32 cellular contexts compared by ENCODE assay signal in genomic region chr11:59807047-59807446, GRCh38. TPM values are rescaled to one million over a fixed set of nuclear protein-coding genes. Genes with fewer than 3 reads are reported as not detected.
A peak's percentile ranks its signal among the peaks of the same experiment; 100 is the strongest.
DNase-seq lines count a peak whose midpoint lies in the region; ATAC-seq, FAIRE-seq and TF ChIP-seq lines count a peak whose summit lies in the region.
"Had no signal": no experiment of that assay in that cellular context is flagged by ENCODE, and none has a peak within 500 bp of the region (broad histone marks: within the 10 kb centered on the region; RNA-seq: fewer than 3 reads in every experiment).

No MANE protein-coding gene starts in this region.

- H3K4me1 Mint-ChIP-seq in astrocyte (ENCODE audit: low read depth, unreplicated experiment) (peaks cover 3% of the 10 kb centered on the region), memory B cell (peaks cover 3% of the 10 kb centered on the region)
- H3K4me1 Mint-ChIP-seq in stimulated activated naive CD8-positive, alpha-beta T cell treated with anti-CD3 and anti-CD28 coated beads, Interleukin-15, amount 100 ng/mL, for 72 hours: peaks cover 26% of the 10 kb centered on the region

- H3K4me3 ChIP-seq in astrocyte (ENCODE audit: insufficient read depth, low read depth, low read length): no peak overlapping the region
- H3K4me3 ChIP-seq: dorsolateral prefrontal cortex, pancreas, SJSA1, spleen, upper lobe of right lung had no signal

- no peak overlapping the region for H2AFZ ChIP-seq in astrocyte (ENCODE audit: low read depth, low read length)

- peaks cover 4 to 5% of the 10 kb centered on the region in 2 donors for H3K9me3 Mint-ChIP-seq in activated naive CD4-positive, alpha-beta T cell treated with anti-CD3 and anti-CD28 coated beads, Interleukin-2, amount 50 U/mL, for 72 hours
- no peaks in the 10 kb centered on the region for H3K9me3 Mint-ChIP-seq in astrocyte (ENCODE audit: unreplicated experiment)
- H3K9me3 Mint-ChIP-seq in memory B cell: no peaks in the 10 kb centered on the region
- H3K9me3 Mint-ChIP-seq in stimulated activated naive CD8-positive, alpha-beta T cell treated with anti-CD3 and anti-CD28 coated beads, Interleukin-15, amount 100 ng/mL, for 72 hours: peaks cover 5 to 7% of the 10 kb centered on the region in 2 donors

- peaks cover 2% of the 10 kb centered on the region for H4K20me1 ChIP-seq in astrocyte (ENCODE audit: insufficient read depth, low read length)

- no peak overlapping the region for H3K4me2 ChIP-seq in astrocyte (ENCODE audit: low read length)

- H3K4me3 Mint-ChIP-seq in astrocyte (ENCODE audit: unreplicated experiment) (no peak overlapping the region), memory B cell (no peak overlapping the region)
- no peak overlapping the region for H3K4me3 Mint-ChIP-seq in stimulated activated naive CD8-positive, alpha-beta T cell treated with anti-CD3 and anti-CD28 coated beads, Interleukin-15, amount 100 ng/mL, for 72 hours
- H3K4me3 Mint-ChIP-seq: activated T-helper 1 cell treated with anti-CD3 and anti-CD28 coated beads, Interleukin-12 subunit alpha, Interleukin-12 subunit beta, Interleukin-2, Interleukin-4 antibody, amounts not matched to agents 30 ng/mL and 10 ng/mL and 1 ng/mL, durations not matched to agents 14 hours and 24 hours and 36 hours; natural killer cell treated with Interleukin-12 subunit alpha and Interleukin-12 subunit beta and Interleukin-15 and Interleukin-18, amount 100 ng/mL, for 72 hours had no signal

- H3K36me3 ChIP-seq in astrocyte (ENCODE audit: insufficient read depth, low read length): peaks cover 22% of the 10 kb centered on the region

- H3K36me3 Mint-ChIP-seq in activated naive CD4-positive, alpha-beta T cell treated with anti-CD3 and anti-CD28 coated beads, Interleukin-2, amount 50 U/mL, for 72 hours: peaks cover 16 to 21% of the 10 kb centered on the region in 2 donors
- H3K36me3 Mint-ChIP-seq in astrocyte (ENCODE audit: low read depth, unreplicated experiment) (peaks cover 7% of the 10 kb centered on the region), memory B cell (peaks cover 12% of the 10 kb centered on the region)

- no peak for DNase-seq in activated naive CD4-positive, alpha-beta T cell treated with anti-CD3 and anti-CD28 coated beads, Interleukin-2, amount 50 U/mL, for 72 hours (ENCODE audit: low spot score in 2 of 2)
- no peak for DNase-seq in activated naive CD4-positive, alpha-beta T cell (lab: John Stamatoyannopoulos, UW)
- no peak for DNase-seq in astrocyte (ENCODE audit: low read depth)
- no peak for DNase-seq in memory B cell (ENCODE audit: low spot score in 2 of 2)
- DNase-seq in stimulated activated naive CD8-positive, alpha-beta T cell treated with anti-CD3 and anti-CD28 coated beads, Interleukin-15, amount 100 ng/mL, for 72 hours: no peak
- DNase-seq in HUDEP-2 (lab: John Stamatoyannopoulos, UW; ENCODE audit: unreplicated experiment in 76 of 76): no peak
- DNase-seq in kidney glomerular epithelial cell (lab: John Stamatoyannopoulos, UW): no peak
- DNase-seq in left cardiac atrium: no peak
- DNase-seq: ACHN; central memory CD4-positive, alpha-beta T cell; COR-L47; DMS79; dorsolateral prefrontal cortex; GF-D8; HCEC 1CT; MM.1S; NCI-H1417 treated with DMSO at 0.1 percent for 48 hours; NCI-H2081 treated with DMSO at 0.1 percent for 48 hours; NCI-H748 treated with DMSO at 0.1 percent for 48 hours; pancreas; right cardiac atrium; spleen; substantia nigra; upper lobe of right lung had no signal

- peaks cover 13% of the 10 kb centered on the region for H3K79me2 ChIP-seq in astrocyte (ENCODE audit: insufficient read depth, low read length)

- no peak overlapping the region for H3K9ac ChIP-seq in astrocyte (ENCODE audit: low read length)

- H3K27ac Mint-ChIP-seq in activated naive CD4-positive, alpha-beta T cell treated with anti-CD3 and anti-CD28 coated beads, Interleukin-2, amount 50 U/mL, for 72 hours: peak overlapping the region; percentile 14 to 89
- H3K27ac Mint-ChIP-seq in astrocyte (ENCODE audit: unreplicated experiment) (peak overlapping the region; percentile 24), memory B cell (peak overlapping the region; percentile 12)
- peak overlapping the region; percentile 9 to 75 for H3K27ac Mint-ChIP-seq in stimulated activated naive CD8-positive, alpha-beta T cell treated with anti-CD3 and anti-CD28 coated beads, Interleukin-15, amount 100 ng/mL, for 72 hours
- H3K27ac Mint-ChIP-seq: activated T-helper 1 cell treated with anti-CD3 and anti-CD28 coated beads, Interleukin-12 subunit alpha, Interleukin-12 subunit beta, Interleukin-2, Interleukin-4 antibody, amounts not matched to agents 30 ng/mL and 10 ng/mL and 1 ng/mL, durations not matched to agents 14 hours and 24 hours and 36 hours had no signal

- H3K27me3 Mint-ChIP-seq in astrocyte (ENCODE audit: low read depth, unreplicated experiment) (no peaks in the 10 kb centered on the region), memory B cell (peaks cover 3% of the 10 kb centered on the region)
- no peaks in the 10 kb centered on the region for H3K27me3 Mint-ChIP-seq in stimulated activated naive CD8-positive, alpha-beta T cell treated with anti-CD3 and anti-CD28 coated beads, Interleukin-15, amount 100 ng/mL, for 72 hours
- H3K27me3 Mint-ChIP-seq: natural killer cell treated with Interleukin-12 subunit alpha and Interleukin-12 subunit beta and Interleukin-15 and Interleukin-18, amount 100 ng/mL, for 72 hours had no signal

- peaks cover 11% of the 10 kb centered on the region for H3K4me1 ChIP-seq in astrocyte (ENCODE audit: insufficient read depth, low read length)

- H3K9me3 ChIP-seq in astrocyte (ENCODE audit: insufficient read depth, low read depth, low read length): no peaks in the 10 kb centered on the region
- H3K9me3 ChIP-seq: pancreas, SJSA1, spleen, upper lobe of right lung had no signal

- H3K27ac ChIP-seq in astrocyte (ENCODE audit: low read depth, low read length): no peak overlapping the region
- H3K27ac ChIP-seq: dorsolateral prefrontal cortex, pancreas, SJSA1, spleen, upper lobe of right lung had no signal

- ATAC-seq in activated naive CD4-positive, alpha-beta T cell treated with anti-CD3 and anti-CD28 coated beads, Interleukin-2, amount 50 U/mL, for 72 hours: no peak
- ATAC-seq in memory B cell (ENCODE audit: low read depth) (no peak), left cardiac atrium (no peak)
- no peak for ATAC-seq in stimulated activated naive CD8-positive, alpha-beta T cell treated with anti-CD3 and anti-CD28 coated beads, Interleukin-15, amount 100 ng/mL, for 72 hours
- ATAC-seq: natural killer cell treated with Interleukin-12 subunit alpha and Interleukin-12 subunit beta and Interleukin-15 and Interleukin-18, amount 100 ng/mL, for 72 hours; pancreas; right cardiac atrium; upper lobe of right lung had no signal

- no peak for TF ChIP-seq CTCF in astrocyte (IDR thresholded peaks at IDR 0.05; ENCODE audit: insufficient read depth, low read depth, low read length)

- H3K27me3 ChIP-seq in astrocyte (ENCODE audit: insufficient read depth, low read length): no peaks in the 10 kb centered on the region
- H3K27me3 ChIP-seq: dorsolateral prefrontal cortex, pancreas, SJSA1, spleen, upper lobe of right lung had no signal

- intact Hi-C loops in left cardiac atrium (cut with DNase I): loop anchor here in 1 of 2 donors (10.0 kb wide), 1 partner anchor 132 kb away; no protein-coding TSS in a partner anchor

- FAIRE-seq in astrocyte (lab: Jason Lieb, UNC): no peak
- FAIRE-seq: GM19239, islet of Langerhans, pancreas had no signal

RNA-seq across cellular contexts. Expression of gene MRPL16, which starts 3.5 kb away (rescaled TPM):
- total RNA-seq in activated naive CD4-positive, alpha-beta T cell treated with anti-CD3 and anti-CD28 coated beads, Interleukin-2, amount 50 U/mL, for 72 hours: 10 to 100 TPM; 67.9 to 94.2 TPM
- total RNA-seq in astrocyte: 29.7 and 30.9 TPM in 2 replicates
- total RNA-seq in left cardiac atrium: 10 to 100 TPM; 61.2 to 70.4 TPM

RNA-seq across cellular contexts. Expression of gene CBLIF, which starts 38.3 kb away (rescaled TPM):
- total RNA-seq in activated naive CD4-positive, alpha-beta T cell treated with anti-CD3 and anti-CD28 coated beads, Interleukin-2, amount 50 U/mL, for 72 hours: not detected
- not detected in 2 replicates for total RNA-seq in astrocyte
- total RNA-seq in left cardiac atrium: not detected
- total RNA-seq: activated T-helper 1 cell treated with anti-CD3 and anti-CD28 coated beads, Interleukin-12 subunit alpha, Interleukin-12 subunit beta, Interleukin-2, Interleukin-4 antibody, amounts not matched to agents 30 ng/mL and 10 ng/mL and 1 ng/mL, durations not matched to agents 14 hours and 24 hours and 36 hours; dorsolateral prefrontal cortex; glomerular endothelial cell; lower leg skin; natural killer cell treated with Interleukin-12 subunit alpha and Interleukin-12 subunit beta and Interleukin-15 and Interleukin-18, amount 100 ng/mL, for 72 hours; right cardiac atrium; RPMI7951; SJSA1; spleen; upper lobe of right lung had no signal

RNA-seq across cellular contexts. Expression of gene STX3, which starts 51.9 kb away (rescaled TPM):
- total RNA-seq in activated naive CD4-positive, alpha-beta T cell treated with anti-CD3 and anti-CD28 coated beads, Interleukin-2, amount 50 U/mL, for 72 hours: 10 to 100 TPM in 1 of 2 donors, 1 to 10 TPM in 1; 6.1 to 10.0 TPM
- total RNA-seq in astrocyte: 43.1 and 61.2 TPM in 2 replicates
- total RNA-seq in left cardiac atrium: 10 to 100 TPM; 10.6 to 14.1 TPM

RNA-seq across cellular contexts. Expression of gene TCN1, which starts 59.2 kb away (rescaled TPM):
- total RNA-seq in activated naive CD4-positive, alpha-beta T cell treated with anti-CD3 and anti-CD28 coated beads, Interleukin-2, amount 50 U/mL, for 72 hours: not detected
- total RNA-seq in astrocyte (0.45 TPM in 1 of 2 replicates, not detected in the other), left cardiac atrium (not detected)
- total RNA-seq: activated T-helper 1 cell treated with anti-CD3 and anti-CD28 coated beads, Interleukin-12 subunit alpha, Interleukin-12 subunit beta, Interleukin-2, Interleukin-4 antibody, amounts not matched to agents 30 ng/mL and 10 ng/mL and 1 ng/mL, durations not matched to agents 14 hours and 24 hours and 36 hours; glomerular endothelial cell; natural killer cell treated with Interleukin-12 subunit alpha and Interleukin-12 subunit beta and Interleukin-15 and Interleukin-18, amount 100 ng/mL, for 72 hours; right cardiac atrium; RPMI7951; SJSA1; upper lobe of right lung had no signal
